In the genomic region with DNA sequence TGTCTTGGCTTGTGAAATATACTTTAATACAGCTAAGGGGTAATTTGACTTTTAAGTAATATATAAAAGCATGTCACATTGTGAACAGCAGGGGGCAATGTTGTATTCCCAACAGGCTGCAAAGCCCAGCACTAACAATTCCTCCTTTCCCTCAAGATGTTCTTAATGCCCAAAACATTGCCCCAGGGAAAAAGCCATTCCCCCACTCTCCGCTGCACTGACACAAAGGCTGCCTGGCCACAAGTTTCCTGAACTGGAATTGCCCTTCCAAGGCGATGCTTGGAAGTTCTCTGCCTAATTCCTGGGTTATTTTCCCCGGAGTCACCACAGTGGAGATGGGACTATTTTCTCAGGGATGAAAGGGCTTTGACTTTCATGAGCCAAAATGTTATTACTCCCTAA, we compare ENCODE assay signal across 1 cellular context.
TF ChIP-seq lines count a peak whose summit lies in the region.

No MANE protein-coding gene starts in this region.

TF ChIP-seq in HepG2, 621 proteins besides CTCF, POLR2A, EP300 and RAD21 (continued from another document and continues in another):
- TF ChIP-seq, protein P1, sequence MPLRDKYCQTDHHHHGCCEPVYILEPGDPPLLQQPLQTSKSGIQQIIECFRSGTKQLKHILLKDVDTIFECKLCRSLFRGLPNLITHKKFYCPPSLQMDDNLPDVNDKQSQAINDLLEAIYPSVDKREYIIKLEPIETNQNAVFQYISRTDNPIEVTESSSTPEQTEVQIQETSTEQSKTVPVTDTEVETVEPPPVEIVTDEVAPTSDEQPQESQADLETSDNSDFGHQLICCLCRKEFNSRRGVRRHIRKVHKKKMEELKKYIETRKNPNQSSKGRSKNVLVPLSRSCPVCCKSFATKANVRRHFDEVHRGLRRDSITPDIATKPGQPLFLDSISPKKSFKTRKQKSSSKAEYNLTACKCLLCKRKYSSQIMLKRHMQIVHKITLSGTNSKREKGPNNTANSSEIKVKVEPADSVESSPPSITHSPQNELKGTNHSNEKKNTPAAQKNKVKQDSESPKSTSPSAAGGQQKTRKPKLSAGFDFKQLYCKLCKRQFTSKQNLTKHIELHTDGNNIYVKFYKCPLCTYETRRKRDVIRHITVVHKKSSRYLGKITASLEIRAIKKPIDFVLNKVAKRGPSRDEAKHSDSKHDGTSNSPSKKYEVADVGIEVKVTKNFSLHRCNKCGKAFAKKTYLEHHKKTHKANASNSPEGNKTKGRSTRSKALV (CRISPR knock-in tag; IDR thresholded peaks at IDR 0.05), result no peak
- TF ChIP-seq MTA1 (CRISPR knock-in tag; IDR thresholded peaks at IDR 0.05; ENCODE audit: borderline replicate concordance) (no peak), SP140L (CRISPR knock-in tag; IDR thresholded peaks at IDR 0.05; ENCODE audit: borderline replicate concordance) (no peak), KLF12 (CRISPR knock-in tag; IDR thresholded peaks at IDR 0.05; ENCODE audit: borderline replicate concordance) (no peak), GATAD1 (CRISPR knock-in tag; IDR thresholded peaks at IDR 0.05) (no peak), ZNF354B (CRISPR knock-in tag; IDR thresholded peaks at IDR 0.05) (no peak), FOXM1 (CRISPR knock-in tag; IDR thresholded peaks at IDR 0.05) (no peak), CENPT (CRISPR knock-in tag; IDR thresholded peaks at IDR 0.05; ENCODE audit: low read depth) (no peak), ZNF546 (CRISPR knock-in tag; conservative IDR thresholded peaks at IDR 0.05) (no peak), TBP (CRISPR knock-in tag; IDR thresholded peaks at IDR 0.05) (no peak), DNMT1 (CRISPR knock-in tag; IDR thresholded peaks at IDR 0.05) (no peak), SRY (CRISPR knock-in tag; IDR thresholded peaks at IDR 0.05) (no peak), TARDBP (CRISPR knock-in tag; IDR thresholded peaks at IDR 0.05) (0 out of 2 replicates have a peak, but pooled peaks have one; percentile 35), ZNF318 (CRISPR knock-in tag; IDR thresholded peaks at IDR 0.05) (no peak), ZNF83 (CRISPR knock-in tag; IDR thresholded peaks at IDR 0.05; ENCODE audit: borderline replicate concordance) (no peak), NFYB (CRISPR knock-in tag; IDR thresholded peaks at IDR 0.05) (no peak), ZNF441 (CRISPR knock-in tag; IDR thresholded peaks at IDR 0.05; ENCODE audit: borderline replicate concordance) (no peak), ARNT2 (CRISPR knock-in tag; IDR thresholded peaks at IDR 0.05; ENCODE audit: low read depth) (no peak), REL (CRISPR knock-in tag; conservative IDR thresholded peaks at IDR 0.05) (no peak), ZNF383 (CRISPR knock-in tag; IDR thresholded peaks at IDR 0.05; ENCODE audit: borderline replicate concordance) (no peak), PAX8 (CRISPR knock-in tag; IDR thresholded peaks at IDR 0.05; ENCODE audit: borderline replicate concordance) (no peak), ZNF737 (CRISPR knock-in tag; IDR thresholded peaks at IDR 0.05; ENCODE audit: borderline replicate concordance) (no peak), ZNF30 (CRISPR knock-in tag; IDR thresholded peaks at IDR 0.05) (no peak), ZNF775 (CRISPR knock-in tag; IDR thresholded peaks at IDR 0.05; ENCODE audit: borderline replicate concordance) (no peak), ZNF432 (CRISPR knock-in tag; IDR thresholded peaks at IDR 0.05; ENCODE audit: borderline replicate concordance) (no peak), ZGPAT (CRISPR knock-in tag; IDR thresholded peaks at IDR 0.05) (peak; percentile 23; the same call in 1 of the 2 replicates)
- TF ChIP-seq, protein P2, sequence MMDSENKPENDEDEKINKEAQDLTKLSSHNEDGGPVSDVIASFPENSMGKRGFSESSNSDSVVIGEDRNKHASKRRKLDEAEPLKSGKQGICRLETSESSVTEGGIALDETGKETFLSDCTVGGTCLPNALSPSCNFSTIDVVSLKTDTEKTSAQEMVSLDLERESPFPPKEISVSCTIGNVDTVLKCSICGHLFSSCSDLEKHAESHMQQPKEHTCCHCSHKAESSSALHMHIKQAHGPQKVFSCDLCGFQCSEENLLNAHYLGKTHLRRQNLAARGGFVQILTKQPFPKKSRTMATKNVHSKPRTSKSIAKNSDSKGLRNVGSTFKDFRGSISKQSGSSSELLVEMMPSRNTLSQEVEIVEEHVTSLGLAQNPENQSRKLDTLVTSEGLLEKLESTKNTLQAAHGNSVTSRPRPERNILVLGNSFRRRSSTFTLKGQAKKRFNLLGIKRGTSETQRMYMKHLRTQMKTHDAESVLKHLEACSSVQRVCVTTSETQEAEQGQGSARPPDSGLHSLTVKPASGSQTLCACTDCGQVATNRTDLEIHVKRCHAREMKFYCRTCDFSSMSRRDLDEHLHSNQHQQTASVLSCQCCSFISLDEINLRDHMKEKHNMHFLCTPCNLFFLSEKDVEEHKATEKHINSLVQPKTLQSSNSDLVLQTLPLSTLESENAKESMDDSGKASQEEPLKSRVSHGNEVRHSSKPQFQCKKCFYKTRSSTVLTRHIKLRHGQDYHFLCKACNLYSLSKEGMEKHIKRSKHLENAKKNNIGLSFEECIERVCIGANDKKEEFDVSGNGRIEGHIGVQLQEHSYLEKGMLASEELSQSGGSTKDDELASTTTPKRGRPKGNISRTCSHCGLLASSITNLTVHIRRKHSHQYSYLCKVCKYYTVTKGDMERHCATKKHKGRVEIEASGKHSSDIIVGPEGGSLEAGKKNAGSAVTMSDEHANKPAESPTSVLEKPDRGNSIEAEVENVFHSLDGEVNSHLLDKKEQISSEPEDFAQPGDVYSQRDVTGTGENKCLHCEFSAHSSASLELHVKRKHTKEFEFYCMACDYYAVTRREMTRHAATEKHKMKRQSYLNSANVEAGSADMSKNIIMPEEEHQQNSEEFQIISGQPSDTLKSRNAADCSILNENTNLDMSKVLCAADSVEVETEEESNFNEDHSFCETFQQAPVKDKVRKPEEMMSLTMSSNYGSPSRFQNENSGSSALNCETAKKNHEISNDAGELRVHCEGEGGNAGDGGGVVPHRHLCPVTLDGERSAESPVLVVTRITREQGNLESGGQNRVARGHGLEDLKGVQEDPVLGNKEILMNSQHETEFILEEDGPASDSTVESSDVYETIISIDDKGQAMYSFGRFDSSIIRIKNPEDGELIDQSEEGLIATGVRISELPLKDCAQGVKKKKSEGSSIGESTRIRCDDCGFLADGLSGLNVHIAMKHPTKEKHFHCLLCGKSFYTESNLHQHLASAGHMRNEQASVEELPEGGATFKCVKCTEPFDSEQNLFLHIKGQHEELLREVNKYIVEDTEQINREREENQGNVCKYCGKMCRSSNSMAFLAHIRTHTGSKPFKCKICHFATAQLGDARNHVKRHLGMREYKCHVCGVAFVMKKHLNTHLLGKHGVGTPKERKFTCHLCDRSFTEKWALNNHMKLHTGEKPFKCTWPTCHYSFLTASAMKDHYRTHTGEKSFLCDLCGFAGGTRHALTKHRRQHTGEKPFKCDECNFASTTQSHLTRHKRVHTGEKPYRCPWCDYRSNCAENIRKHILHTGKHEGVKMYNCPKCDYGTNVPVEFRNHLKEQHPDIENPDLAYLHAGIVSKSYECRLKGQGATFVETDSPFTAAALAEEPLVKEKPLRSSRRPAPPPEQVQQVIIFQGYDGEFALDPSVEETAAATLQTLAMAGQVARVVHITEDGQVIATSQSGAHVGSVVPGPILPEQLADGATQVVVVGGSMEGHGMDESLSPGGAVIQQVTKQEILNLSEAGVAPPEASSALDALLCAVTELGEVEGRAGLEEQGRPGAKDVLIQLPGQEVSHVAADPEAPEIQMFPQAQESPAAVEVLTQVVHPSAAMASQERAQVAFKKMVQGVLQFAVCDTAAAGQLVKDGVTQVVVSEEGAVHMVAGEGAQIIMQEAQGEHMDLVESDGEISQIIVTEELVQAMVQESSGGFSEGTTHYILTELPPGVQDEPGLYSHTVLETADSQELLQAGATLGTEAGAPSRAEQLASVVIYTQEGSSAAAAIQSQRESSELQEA (CRISPR knock-in tag; IDR thresholded peaks at IDR 0.05; ENCODE audit: not compliant biosample characterization), result no peak
- TF ChIP-seq, protein P3, sequence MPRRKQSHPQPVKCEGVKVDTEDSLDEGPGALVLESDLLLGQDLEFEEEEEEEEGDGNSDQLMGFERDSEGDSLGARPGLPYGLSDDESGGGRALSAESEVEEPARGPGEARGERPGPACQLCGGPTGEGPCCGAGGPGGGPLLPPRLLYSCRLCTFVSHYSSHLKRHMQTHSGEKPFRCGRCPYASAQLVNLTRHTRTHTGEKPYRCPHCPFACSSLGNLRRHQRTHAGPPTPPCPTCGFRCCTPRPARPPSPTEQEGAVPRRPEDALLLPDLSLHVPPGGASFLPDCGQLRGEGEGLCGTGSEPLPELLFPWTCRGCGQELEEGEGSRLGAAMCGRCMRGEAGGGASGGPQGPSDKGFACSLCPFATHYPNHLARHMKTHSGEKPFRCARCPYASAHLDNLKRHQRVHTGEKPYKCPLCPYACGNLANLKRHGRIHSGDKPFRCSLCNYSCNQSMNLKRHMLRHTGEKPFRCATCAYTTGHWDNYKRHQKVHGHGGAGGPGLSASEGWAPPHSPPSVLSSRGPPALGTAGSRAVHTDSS (CRISPR knock-in tag; conservative IDR thresholded peaks at IDR 0.05), result no peak
- TF ChIP-seq, protein P4, sequence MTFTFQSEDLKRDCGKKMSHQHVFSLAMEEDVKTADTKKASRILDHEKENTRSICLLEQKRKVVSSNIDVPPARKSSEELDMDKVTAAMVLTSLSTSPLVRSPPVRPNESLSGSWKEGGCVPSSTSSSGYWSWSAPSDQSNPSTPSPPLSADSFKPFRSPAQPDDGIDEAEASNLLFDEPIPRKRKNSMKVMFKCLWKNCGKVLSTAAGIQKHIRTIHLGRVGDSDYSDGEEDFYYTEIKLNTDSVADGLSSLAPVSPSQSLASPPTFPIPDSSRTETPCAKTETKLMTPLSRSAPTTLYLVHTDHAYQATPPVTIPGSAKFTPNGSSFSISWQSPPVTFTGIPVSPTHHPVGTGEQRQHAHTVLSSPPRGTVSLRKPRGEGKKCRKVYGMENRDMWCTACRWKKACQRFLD (CRISPR knock-in tag; IDR thresholded peaks at IDR 0.05; ENCODE audit: borderline replicate concordance), result no peak
- TF ChIP-seq, protein P5, sequence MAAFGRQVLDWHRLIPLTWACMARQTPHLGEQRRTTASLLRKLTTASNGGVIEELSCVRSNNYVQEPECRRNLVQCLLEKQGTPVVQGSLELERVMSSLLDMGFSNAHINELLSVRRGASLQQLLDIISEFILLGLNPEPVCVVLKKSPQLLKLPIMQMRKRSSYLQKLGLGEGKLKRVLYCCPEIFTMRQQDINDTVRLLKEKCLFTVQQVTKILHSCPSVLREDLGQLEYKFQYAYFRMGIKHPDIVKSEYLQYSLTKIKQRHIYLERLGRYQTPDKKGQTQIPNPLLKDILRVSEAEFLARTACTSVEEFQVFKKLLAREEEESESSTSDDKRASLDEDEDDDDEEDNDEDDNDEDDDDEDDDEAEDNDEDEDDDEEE (CRISPR knock-in tag; IDR thresholded peaks at IDR 0.05), result no peak
